In genomic region chr17:30318190-30318589, GRCh38 we compare ENCODE assay signal across 17 cellular contexts. TPM values are rescaled to one million over a fixed set of nuclear protein-coding genes. Genes with fewer than 3 reads are reported as not detected.
DNase-seq lines count a peak whose midpoint lies in the region; ATAC-seq lines count a peak whose summit lies in the region.
"Had no signal": no experiment of that assay in that cellular context is flagged by ENCODE, and none has a peak within 500 bp of the region (broad histone marks: within the 10 kb centered on the region; RNA-seq: fewer than 3 reads in every experiment).

No MANE protein-coding gene starts in this region.

- ATAC-seq in GM21360 (IDR thresholded peaks at IDR 0.05; ENCODE audit: unreplicated experiment) (no peak), HG03097 (IDR thresholded peaks at IDR 0.05; ENCODE audit: low FRiP score, unreplicated experiment) (no peak)
- ATAC-seq: HCT116 had no signal

- DNase-seq in DMS153 (lab: John Stamatoyannopoulos, UW): peak; percentile 74
- DNase-seq in H4 (ENCODE audit: low spot score): peak; percentile 22
- peak; percentile 48 for DNase-seq in NCI-H774 (lab: John Stamatoyannopoulos, UW)
- DNase-seq in dermis microvascular lymphatic vessel endothelial cell (ENCODE audit: low read depth in 2 of 2): peak; percentile 6 to 31
- DNase-seq in DMS 273 treated with DMSO at 0.1 percent for 48 hours (lab: John Stamatoyannopoulos, UW): no peak
- DNase-seq in cortex of kidney (lab: John Stamatoyannopoulos, UW): no peak
- DNase-seq: BE2C; CD4-positive, alpha-beta memory T cell; NCI-H1105; NCI-H2107; NCI-H69; SIG-M5 had no signal

RNA-seq across cellular contexts. Expression of gene TMIGD1, which starts 15.7 kb away (rescaled TPM):
- total RNA-seq in H4 (2014; rRNA removed; shearing (Covaris generic)): not detected in 2 replicates
- total RNA-seq in dermis microvascular lymphatic vessel endothelial cell: not detected in 2 replicates
- total RNA-seq: CD4-positive, alpha-beta memory T cell; RPMI7951; T-helper 2 cell treated with Interferon-gamma antibody and Interleukin-4, amounts not matched to agents 100 ng/mL and 5 ng/mL, for 36 hours had no signal

RNA-seq across cellular contexts. Expression of gene BLMH, which starts 26.4 kb away (rescaled TPM):
- 32.9 and 48.8 TPM in 2 replicates for total RNA-seq in H4 (2014; rRNA removed; shearing (Covaris generic))
- 43.6 and 46.3 TPM in 2 replicates for total RNA-seq in dermis microvascular lymphatic vessel endothelial cell

Comparison
In these comparisons a context has a peak if more than half of its experiments do, and no peak if none do; other contexts are left out.
1. DNase-seq: peak in DMS153 (single experiment), H4 (single experiment), NCI-H774 (single experiment) and dermis microvascular lymphatic vessel endothelial cell (2 of 2); none in DMS 273 treated with DMSO at 0.1 percent for 48 hours (single experiment) and cortex of kidney (single experiment).